Comparison of ENCODE assay signal across 8 cellular contexts in genomic region chr9:121300283-121301119, GRCh38. TPM values are rescaled to one million over a fixed set of nuclear protein-coding genes. Genes with fewer than 3 reads are reported as not detected.
DNase-seq lines count a peak whose midpoint lies in the region; ATAC-seq and TF ChIP-seq lines count a peak whose summit lies in the region.

No MANE protein-coding gene starts in this region.

- no peak overlapping the region for H3K27ac Mint-ChIP-seq in activated naive CD8-positive, alpha-beta T cell

- peaks cover 5% of the 10 kb centered on the region for H3K27me3 Mint-ChIP-seq in activated naive CD8-positive, alpha-beta T cell

- peaks cover 99% of the 10 kb centered on the region for H4K20me1 ChIP-seq in smooth muscle cell (ENCODE audit: low read depth)

- H3K9me3 Mint-ChIP-seq in activated naive CD8-positive, alpha-beta T cell (ENCODE audit: low read depth), result no peaks in the 10 kb centered on the region

- WGBS in smooth muscle cell (ENCODE audit: low lambda C conversion rate), result 78% methylated on average over 13 of the region's 13 CpGs

- TF ChIP-seq CTCF in HEK293 (tag by site-specific recombination; IDR thresholded peaks at IDR 0.05) (no peak), smooth muscle cell (IDR thresholded peaks at IDR 0.05; ENCODE audit: borderline replicate concordance, insufficient read depth, poor library complexity, severe bottlenecking) (no peak)

- H3K4me1 ChIP-seq in HEK293 (ENCODE audit: control insufficient read depth, insufficient read depth, low read length), result 0 out of 2 replicates have a peak, but pooled peaks cover 2% of the 10 kb centered on the region
- H3K4me1 ChIP-seq in smooth muscle cell (ENCODE audit: low read depth), result peaks cover 22% of the 10 kb centered on the region

- peak overlapping the region; percentile 78 for H3K4me3 Mint-ChIP-seq in activated naive CD8-positive, alpha-beta T cell

- H3K9me3 ChIP-seq in HEK293 (ENCODE audit: control insufficient read depth, insufficient read depth, low read depth, low read length), result no peaks in the 10 kb centered on the region
- H3K9me3 ChIP-seq in iPS-18c (ENCODE audit: control insufficient read depth, insufficient read depth, low read length), result no peaks in the 10 kb centered on the region
- no peaks in the 10 kb centered on the region for H3K9me3 ChIP-seq in smooth muscle cell (replicated peaks; ENCODE audit: low read depth)

- H3F3A ChIP-seq in smooth muscle cell (ENCODE audit: low read depth), result peaks cover 7% of the 10 kb centered on the region

- peak overlapping the region; percentile 29 for H3K4me3 ChIP-seq in HEK293 (ENCODE audit: low read depth, low read length)
- peak overlapping the region; percentile 53 for H3K4me3 ChIP-seq in iPS-18c (ENCODE audit: insufficient read depth, low read depth, low read length)
- H3K4me3 ChIP-seq in smooth muscle cell, result peak overlapping the region; percentile 53

- ATAC-seq in GM18870 (IDR thresholded peaks at IDR 0.05; ENCODE audit: unreplicated experiment), result no peak

- CTCF ChIA-PET in HEK293 (lab: Yijun Ruan, JAX), result interaction anchor here (0.5 to 3.1 kb wide), 3 partner anchors 12 to 22 kb away, joined by 3 to 15 read pairs (median 5); no protein-coding TSS in a partner anchor

- no peaks in the 10 kb centered on the region for H3K27me3 ChIP-seq in smooth muscle cell (ENCODE audit: low read depth)

- DNase-seq in smooth muscle cell (lab: John Stamatoyannopoulos, UW; ENCODE audit: unreplicated experiment) (no peak), NCI-H2107 (lab: John Stamatoyannopoulos, UW) (no peak), DMS 273 treated with DMSO at 0.1 percent for 48 hours (lab: John Stamatoyannopoulos, UW) (no peak), islet precursor cell (no peak)

- no peak overlapping the region for H2AFZ ChIP-seq in smooth muscle cell (ENCODE audit: low read depth)

- peaks cover 12% of the 10 kb centered on the region for H3K4me1 Mint-ChIP-seq in activated naive CD8-positive, alpha-beta T cell (ENCODE audit: low read depth)

- H3K36me3 Mint-ChIP-seq in activated naive CD8-positive, alpha-beta T cell, result no peaks in the 10 kb centered on the region

- POLR2A ChIA-PET in HEK293 (lab: Yijun Ruan, JAX), result interaction anchor here (1.7 kb wide), 1 partner anchor 14 kb away, joined by 6 read pairs; no protein-coding TSS in a partner anchor

- peak overlapping the region; percentile 47 for H3K9ac ChIP-seq in smooth muscle cell (ENCODE audit: low read depth)

- peaks cover 0 to 25% of the 10 kb centered on the region in 2 experiments; a peak in 1 of 3 replicates for H3K36me3 ChIP-seq in HEK293 (ENCODE audit: control insufficient read depth in 2 of 2, insufficient read depth in 1 of 2, low read length in 2 of 2)
- H3K36me3 ChIP-seq in smooth muscle cell (ENCODE audit: low read depth), result peaks cover 6% of the 10 kb centered on the region

- H3K27ac ChIP-seq in HEK293 (ENCODE audit: extremely low read depth, low read depth, low read length) (no peak overlapping the region), smooth muscle cell (ENCODE audit: low read depth) (no peak overlapping the region)

- peaks cover 43% of the 10 kb centered on the region for H3K79me2 ChIP-seq in smooth muscle cell (ENCODE audit: low read depth)

- peak overlapping the region; percentile 88 for H3K4me2 ChIP-seq in smooth muscle cell

TF ChIP-seq in HEK293, 187 proteins besides CTCF, POLR2A, EP300 and RAD21 (continues in another document):
- TF ChIP-seq ZNF555 (tag by site-specific recombination; conservative IDR thresholded peaks at IDR 0.05), result no peak
- no peak for TF ChIP-seq ZNF138 (tag by site-specific recombination; IDR thresholded peaks at IDR 0.05; ENCODE audit: borderline replicate concordance)
- peak; percentile 59; the same call in 1 of the 2 replicates for TF ChIP-seq ZBTB20 (tag by site-specific recombination; IDR thresholded peaks at IDR 0.05)
- TF ChIP-seq YY1 (tag by site-specific recombination; IDR thresholded peaks at IDR 0.05), result no peak
- TF ChIP-seq ZNF10 (tag by site-specific recombination; IDR thresholded peaks at IDR 0.05), result no peak; the same call in 1 of the 2 replicates
- no peak for TF ChIP-seq ZNF692 (tag by site-specific recombination; IDR thresholded peaks at IDR 0.05)
- TF ChIP-seq, protein P1, sequence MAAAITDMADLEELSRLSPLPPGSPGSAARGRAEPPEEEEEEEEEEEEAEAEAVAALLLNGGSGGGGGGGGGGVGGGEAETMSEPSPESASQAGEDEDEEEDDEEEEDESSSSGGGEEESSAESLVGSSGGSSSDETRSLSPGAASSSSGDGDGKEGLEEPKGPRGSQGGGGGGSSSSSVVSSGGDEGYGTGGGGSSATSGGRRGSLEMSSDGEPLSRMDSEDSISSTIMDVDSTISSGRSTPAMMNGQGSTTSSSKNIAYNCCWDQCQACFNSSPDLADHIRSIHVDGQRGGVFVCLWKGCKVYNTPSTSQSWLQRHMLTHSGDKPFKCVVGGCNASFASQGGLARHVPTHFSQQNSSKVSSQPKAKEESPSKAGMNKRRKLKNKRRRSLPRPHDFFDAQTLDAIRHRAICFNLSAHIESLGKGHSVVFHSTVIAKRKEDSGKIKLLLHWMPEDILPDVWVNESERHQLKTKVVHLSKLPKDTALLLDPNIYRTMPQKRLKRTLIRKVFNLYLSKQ (tag by site-specific recombination; IDR thresholded peaks at IDR 0.05; ENCODE audit: borderline replicate concordance), result no peak
- no peak for TF ChIP-seq ZNF266 (tag by site-specific recombination; IDR thresholded peaks at IDR 0.05; ENCODE audit: low read depth)
- TF ChIP-seq ZNF335 (tag by site-specific recombination; conservative IDR thresholded peaks at IDR 0.05), result peak; percentile 65
- TF ChIP-seq ZNF362 (tag by site-specific recombination; IDR thresholded peaks at IDR 0.05), result no peak
- TF ChIP-seq, protein P2, sequence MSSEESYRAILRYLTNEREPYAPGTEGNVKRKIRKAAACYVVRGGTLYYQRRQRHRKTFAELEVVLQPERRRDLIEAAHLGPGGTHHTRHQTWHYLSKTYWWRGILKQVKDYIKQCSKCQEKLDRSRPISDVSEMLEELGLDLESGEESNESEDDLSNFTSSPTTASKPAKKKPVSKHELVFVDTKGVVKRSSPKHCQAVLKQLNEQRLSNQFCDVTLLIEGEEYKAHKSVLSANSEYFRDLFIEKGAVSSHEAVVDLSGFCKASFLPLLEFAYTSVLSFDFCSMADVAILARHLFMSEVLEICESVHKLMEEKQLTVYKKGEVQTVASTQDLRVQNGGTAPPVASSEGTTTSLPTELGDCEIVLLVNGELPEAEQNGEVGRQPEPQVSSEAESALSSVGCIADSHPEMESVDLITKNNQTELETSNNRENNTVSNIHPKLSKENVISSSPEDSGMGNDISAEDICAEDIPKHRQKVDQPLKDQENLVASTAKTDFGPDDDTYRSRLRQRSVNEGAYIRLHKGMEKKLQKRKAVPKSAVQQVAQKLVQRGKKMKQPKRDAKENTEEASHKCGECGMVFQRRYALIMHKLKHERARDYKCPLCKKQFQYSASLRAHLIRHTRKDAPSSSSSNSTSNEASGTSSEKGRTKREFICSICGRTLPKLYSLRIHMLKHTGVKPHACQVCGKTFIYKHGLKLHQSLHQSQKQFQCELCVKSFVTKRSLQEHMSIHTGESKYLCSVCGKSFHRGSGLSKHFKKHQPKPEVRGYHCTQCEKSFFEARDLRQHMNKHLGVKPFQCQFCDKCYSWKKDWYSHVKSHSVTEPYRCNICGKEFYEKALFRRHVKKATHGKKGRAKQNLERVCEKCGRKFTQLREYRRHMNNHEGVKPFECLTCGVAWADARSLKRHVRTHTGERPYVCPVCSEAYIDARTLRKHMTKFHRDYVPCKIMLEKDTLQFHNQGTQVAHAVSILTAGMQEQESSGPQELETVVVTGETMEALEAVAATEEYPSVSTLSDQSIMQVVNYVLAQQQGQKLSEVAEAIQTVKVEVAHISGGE (tag by site-specific recombination; conservative IDR thresholded peaks at IDR 0.05; ENCODE audit: low read depth), result no peak
- TF ChIP-seq ZNF701 (tag by site-specific recombination; IDR thresholded peaks at IDR 0.05), result no peak
- 0 out of 2 replicates have a peak, but pooled peaks have one; percentile 33 for TF ChIP-seq ZBTB21 (tag by site-specific recombination; IDR thresholded peaks at IDR 0.05)
- no peak for TF ChIP-seq ZNF843 (tag by site-specific recombination; IDR thresholded peaks at IDR 0.05)
- TF ChIP-seq ZNF223 (tag by site-specific recombination; IDR thresholded peaks at IDR 0.05), result no peak
- no peak for TF ChIP-seq ZNF544 (tag by site-specific recombination; IDR thresholded peaks at IDR 0.05)
- no peak for TF ChIP-seq YY2 (tag by site-specific recombination; IDR thresholded peaks at IDR 0.05)
- TF ChIP-seq ZNF341 (tag by site-specific recombination; IDR thresholded peaks at IDR 0.05; ENCODE audit: low read depth), result no peak
- peak; percentile 87 for TF ChIP-seq ZNF366 (tag by site-specific recombination; conservative IDR thresholded peaks at IDR 0.05)
- TF ChIP-seq ZNF157 (tag by site-specific recombination; IDR thresholded peaks at IDR 0.05), result no peak
- TF ChIP-seq KLF8 (tag by site-specific recombination; IDR thresholded peaks at IDR 0.05), result no peak
- no peak for TF ChIP-seq EGR2 (tag by site-specific recombination; IDR thresholded peaks at IDR 0.05; ENCODE audit: low read depth)
- TF ChIP-seq ZBTB17 (tag by site-specific recombination; IDR thresholded peaks at IDR 0.05), result peak; percentile 55; the same call in 1 of the 2 replicates

RNA-seq across cellular contexts. Expression of gene GSN, which starts 32.5 kb away (rescaled TPM):
- 337 and 430 TPM in 2 replicates for total RNA-seq in smooth muscle cell
- 529 and 685 TPM in 2 replicates for polyA plus RNA-seq in smooth muscle cell
